1 cellular context compared by ENCODE assay signal in the genomic region with DNA sequence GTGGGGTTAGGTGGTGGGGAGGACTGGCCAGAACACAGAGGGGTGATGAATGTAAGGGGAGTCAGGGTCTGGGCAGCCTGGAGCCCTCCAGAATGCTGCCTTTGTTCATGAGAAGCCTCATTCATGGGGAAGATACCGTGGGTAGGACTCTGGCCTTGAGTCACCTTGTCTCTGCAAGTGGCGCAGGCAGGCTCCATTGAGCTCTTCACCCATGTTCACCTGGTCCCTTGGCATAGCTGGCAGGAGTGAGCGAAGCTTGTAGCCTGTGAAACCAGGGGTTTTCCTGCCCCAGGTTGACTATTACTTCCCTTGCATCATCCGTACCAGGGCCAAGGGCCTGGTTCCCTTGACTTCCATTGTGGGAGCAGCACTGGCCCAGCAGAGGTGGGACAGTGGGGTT.
TF ChIP-seq lines count a peak whose summit lies in the region.

No MANE protein-coding gene starts in this region.

TF ChIP-seq in H1, 55 proteins besides CTCF, POLR2A, EP300 and RAD21:
- TF ChIP-seq CHD2 (IDR thresholded peaks at IDR 0.05; ENCODE audit: low read length) (no peak), SIN3A (conservative IDR thresholded peaks at IDR 0.05 in 1 of 2, IDR thresholded peaks at IDR 0.05 in 1 of 2; ENCODE audit: low read depth in 1 of 2, low read length in 2 of 2) (no peak), BCL11A (IDR thresholded peaks at IDR 0.05; ENCODE audit: low read depth in 2 of 2, low read length in 2 of 2) (no peak), SIRT6 (IDR thresholded peaks at IDR 0.05; ENCODE audit: low read length) (no peak), JUN (IDR thresholded peaks at IDR 0.05; ENCODE audit: low read depth, low read length) (no peak), SP1 (IDR thresholded peaks at IDR 0.05; ENCODE audit: low read depth, low read length) (no peak), KDM5A (IDR thresholded peaks at IDR 0.05; ENCODE audit: low read length) (no peak)
- TF ChIP-seq, protein P1, sequence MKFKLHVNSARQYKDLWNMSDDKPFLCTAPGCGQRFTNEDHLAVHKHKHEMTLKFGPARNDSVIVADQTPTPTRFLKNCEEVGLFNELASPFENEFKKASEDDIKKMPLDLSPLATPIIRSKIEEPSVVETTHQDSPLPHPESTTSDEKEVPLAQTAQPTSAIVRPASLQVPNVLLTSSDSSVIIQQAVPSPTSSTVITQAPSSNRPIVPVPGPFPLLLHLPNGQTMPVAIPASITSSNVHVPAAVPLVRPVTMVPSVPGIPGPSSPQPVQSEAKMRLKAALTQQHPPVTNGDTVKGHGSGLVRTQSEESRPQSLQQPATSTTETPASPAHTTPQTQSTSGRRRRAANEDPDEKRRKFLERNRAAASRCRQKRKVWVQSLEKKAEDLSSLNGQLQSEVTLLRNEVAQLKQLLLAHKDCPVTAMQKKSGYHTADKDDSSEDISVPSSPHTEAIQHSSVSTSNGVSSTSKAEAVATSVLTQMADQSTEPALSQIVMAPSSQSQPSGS (IDR thresholded peaks at IDR 0.05; ENCODE audit: low read length) = no peak
- TF ChIP-seq, protein P2, sequence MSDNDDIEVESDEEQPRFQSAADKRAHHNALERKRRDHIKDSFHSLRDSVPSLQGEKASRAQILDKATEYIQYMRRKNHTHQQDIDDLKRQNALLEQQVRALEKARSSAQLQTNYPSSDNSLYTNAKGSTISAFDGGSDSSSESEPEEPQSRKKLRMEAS (IDR thresholded peaks at IDR 0.05) = no peak
